In genomic region chr9:5893591-5894236, GRCh38 we compare ENCODE assay signal across 21 cellular contexts. TPM values are rescaled to one million over a fixed set of nuclear protein-coding genes. Genes with fewer than 3 reads are reported as not detected.
A peak's percentile ranks its signal among the peaks of the same experiment; 100 is the strongest.
DNase-seq lines count a peak whose midpoint lies in the region; ATAC-seq and TF ChIP-seq lines count a peak whose summit lies in the region.
"Had no signal": no experiment of that assay in that cellular context is flagged by ENCODE, and none has a peak within 500 bp of the region (broad histone marks: within the 10 kb centered on the region; RNA-seq: fewer than 3 reads in every experiment).

No MANE protein-coding gene starts in this region.

- no peak overlapping the region for H3K27ac ChIP-seq in liver (ENCODE audit: low read depth in 1 of 2, low read length in 2 of 2)
- H3K27ac ChIP-seq: RWPE1 had no signal

- CTCF ChIA-PET in HEK293T (lab: Yijun Ruan, JAX): no interaction called here

- no peak overlapping the region for H3K9ac ChIP-seq in liver (ENCODE audit: low read depth in 1 of 2, low read length in 2 of 2)

- no peaks in the 10 kb centered on the region for H3K27me3 ChIP-seq in liver (ENCODE audit: control insufficient read depth in 4 of 4, insufficient read depth in 4 of 4, low read length in 3 of 4)

- no peaks in the 10 kb centered on the region for H3K9me3 ChIP-seq in liver (ENCODE audit: control insufficient read depth in 4 of 4, low read length in 3 of 4)
- H3K9me3 ChIP-seq: Caco-2 had no signal

- WGBS in liver: 44% methylated on average over 13 of the region's 13 CpGs

- H3K4me3 ChIP-seq in choroid plexus epithelial cell (ENCODE audit: low read depth, low read length) (no peak overlapping the region), liver (ENCODE audit: low read depth in 1 of 3, low read length in 3 of 3) (no peak overlapping the region)

- peak; percentile 70 for DNase-seq in DMS53 treated with DMSO at 0.1 percent for 48 hours (lab: John Stamatoyannopoulos, UW; ENCODE audit: unreplicated experiment)
- DNase-seq in NCI-H146 treated with DMSO at 0.1 percent for 48 hours (lab: John Stamatoyannopoulos, UW; ENCODE audit: unreplicated experiment): peak; percentile 62
- DNase-seq in choroid plexus epithelial cell (ENCODE audit: low read depth): peak; percentile 23
- DNase-seq in stimulated activated naive CD4-positive, alpha-beta T cell treated with Interleukin-2 at 50 U/mL for 16 hours (lab: John Stamatoyannopoulos, UW): no peak
- DNase-seq in NK-92 treated with Interleukin-12 subunit alpha and Interleukin-12 subunit beta, amount 100 ng/mL, for 24 hours (lab: John Stamatoyannopoulos, UW): no peak
- DNase-seq in HEK293T (ENCODE audit: extremely low spot score): no peak
- DNase-seq: Caco-2; CD4-positive, CD25-positive, alpha-beta regulatory T cell; DMS 273 treated with DMSO at 0.1 percent for 48 hours; GOT3; HCEC 1CT; Karpas-422; NCI-H2029; NCI-H226; NCI-H524; T-cell had no signal

- ATAC-seq in HG02852 (IDR thresholded peaks at IDR 0.05; ENCODE audit: unreplicated experiment): no peak
- ATAC-seq: T-cell had no signal

- no peak for TF ChIP-seq CTCF in choroid plexus epithelial cell (conservative IDR thresholded peaks at IDR 0.05; ENCODE audit: low read depth, low read length)
- TF ChIP-seq CTCF in liver (IDR thresholded peaks at IDR 0.05; ENCODE audit: low read depth, low read length, missing input control): no peak

- H3K36me3 ChIP-seq in liver (ENCODE audit: control insufficient read depth in 4 of 4, insufficient read depth in 3 of 4, low read depth in 1 of 4, low read length in 3 of 4): peaks cover 0 to 4% (median 0%) of the 10 kb centered on the region in 4 donors

- TF ChIP-seq RAD21 in liver (IDR thresholded peaks at IDR 0.05): peak; percentile 49 to 71

- POLR2A ChIA-PET in HEK293T (lab: Yijun Ruan, JAX): no interaction called here

- peaks cover 3 to 17% (median 8%) of the 10 kb centered on the region in 4 donors for H3K4me1 ChIP-seq in liver (ENCODE audit: control insufficient read depth in 4 of 4, insufficient read depth in 4 of 4, low read length in 3 of 4)
- H3K4me1 ChIP-seq: Caco-2 had no signal

TF ChIP-seq in liver, 16 proteins besides CTCF, POLR2A, EP300 and RAD21 (continues in another document):
- TF ChIP-seq EGR1 (IDR thresholded peaks at IDR 0.05; ENCODE audit: low read depth in 2 of 2) (no peak), RXRA (IDR thresholded peaks at IDR 0.05) (peak; percentile 84 to 88), FOXA1 (IDR thresholded peaks at IDR 0.05) (peak; percentile 58), FOXA2 (IDR thresholded peaks at IDR 0.05) (peak; percentile 15), JUND (IDR thresholded peaks at IDR 0.05) (peak in 1 of 2 donors; percentile 41), YY1 (IDR thresholded peaks at IDR 0.05) (peak; percentile 93), HNF4G (IDR thresholded peaks at IDR 0.05) (peak; percentile 79), SP1 (IDR thresholded peaks at IDR 0.05) (peak; percentile 95)
- TF ChIP-seq, protein P1, sequence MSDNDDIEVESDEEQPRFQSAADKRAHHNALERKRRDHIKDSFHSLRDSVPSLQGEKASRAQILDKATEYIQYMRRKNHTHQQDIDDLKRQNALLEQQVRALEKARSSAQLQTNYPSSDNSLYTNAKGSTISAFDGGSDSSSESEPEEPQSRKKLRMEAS (IDR thresholded peaks at IDR 0.05): peak; percentile 42
- TF ChIP-seq, protein P2, sequence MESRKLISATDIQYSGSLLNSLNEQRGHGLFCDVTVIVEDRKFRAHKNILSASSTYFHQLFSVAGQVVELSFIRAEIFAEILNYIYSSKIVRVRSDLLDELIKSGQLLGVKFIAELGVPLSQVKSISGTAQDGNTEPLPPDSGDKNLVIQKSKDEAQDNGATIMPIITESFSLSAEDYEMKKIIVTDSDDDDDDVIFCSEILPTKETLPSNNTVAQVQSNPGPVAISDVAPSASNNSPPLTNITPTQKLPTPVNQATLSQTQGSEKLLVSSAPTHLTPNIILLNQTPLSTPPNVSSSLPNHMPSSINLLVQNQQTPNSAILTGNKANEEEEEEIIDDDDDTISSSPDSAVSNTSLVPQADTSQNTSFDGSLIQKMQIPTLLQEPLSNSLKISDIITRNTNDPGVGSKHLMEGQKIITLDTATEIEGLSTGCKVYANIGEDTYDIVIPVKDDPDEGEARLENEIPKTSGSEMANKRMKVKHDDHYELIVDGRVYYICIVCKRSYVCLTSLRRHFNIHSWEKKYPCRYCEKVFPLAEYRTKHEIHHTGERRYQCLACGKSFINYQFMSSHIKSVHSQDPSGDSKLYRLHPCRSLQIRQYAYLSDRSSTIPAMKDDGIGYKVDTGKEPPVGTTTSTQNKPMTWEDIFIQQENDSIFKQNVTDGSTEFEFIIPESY (IDR thresholded peaks at IDR 0.05): no peak
- TF ChIP-seq, protein P3, sequence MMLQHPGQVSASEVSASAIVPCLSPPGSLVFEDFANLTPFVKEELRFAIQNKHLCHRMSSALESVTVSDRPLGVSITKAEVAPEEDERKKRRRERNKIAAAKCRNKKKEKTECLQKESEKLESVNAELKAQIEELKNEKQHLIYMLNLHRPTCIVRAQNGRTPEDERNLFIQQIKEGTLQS (IDR thresholded peaks at IDR 0.05): no peak

TF ChIP-seq in HEK293T, 16 proteins besides CTCF, POLR2A, EP300 and RAD21:
- no peak for TF ChIP-seq ELF4 (IDR thresholded peaks at IDR 0.05)
- TF ChIP-seq HDGF (IDR thresholded peaks at IDR 0.05; ENCODE audit: borderline replicate concordance): no peak
- TF ChIP-seq FOXK2 (IDR thresholded peaks at IDR 0.05): no peak
- TF ChIP-seq, protein P4, sequence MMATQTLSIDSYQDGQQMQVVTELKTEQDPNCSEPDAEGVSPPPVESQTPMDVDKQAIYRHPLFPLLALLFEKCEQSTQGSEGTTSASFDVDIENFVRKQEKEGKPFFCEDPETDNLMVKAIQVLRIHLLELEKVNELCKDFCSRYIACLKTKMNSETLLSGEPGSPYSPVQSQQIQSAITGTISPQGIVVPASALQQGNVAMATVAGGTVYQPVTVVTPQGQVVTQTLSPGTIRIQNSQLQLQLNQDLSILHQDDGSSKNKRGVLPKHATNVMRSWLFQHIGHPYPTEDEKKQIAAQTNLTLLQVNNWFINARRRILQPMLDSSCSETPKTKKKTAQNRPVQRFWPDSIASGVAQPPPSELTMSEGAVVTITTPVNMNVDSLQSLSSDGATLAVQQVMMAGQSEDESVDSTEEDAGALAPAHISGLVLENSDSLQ (IDR thresholded peaks at IDR 0.05): no peak
- no peak for TF ChIP-seq ARNT (IDR thresholded peaks at IDR 0.05)
- no peak for TF ChIP-seq SUZ12 (IDR thresholded peaks at IDR 0.05)
- TF ChIP-seq ZNF384 (IDR thresholded peaks at IDR 0.05): no peak
- TF ChIP-seq BHLHE40 (IDR thresholded peaks at IDR 0.05; ENCODE audit: borderline replicate concordance): no peak
- TF ChIP-seq TARDBP (IDR thresholded peaks at IDR 0.05): no peak
- no peak for TF ChIP-seq FOXA1 (IDR thresholded peaks at IDR 0.05)
- no peak for TF ChIP-seq CTBP1 (IDR thresholded peaks at IDR 0.05; ENCODE audit: borderline replicate concordance)
- TF ChIP-seq L3MBTL2 (conservative IDR thresholded peaks at IDR 0.05): no peak
- TF ChIP-seq LEF1 (IDR thresholded peaks at IDR 0.05; ENCODE audit: borderline replicate concordance): no peak
- no peak for TF ChIP-seq FOXM1 (IDR thresholded peaks at IDR 0.05; ENCODE audit: borderline replicate concordance)
- TF ChIP-seq SP1 (IDR thresholded peaks at IDR 0.05): no peak
- no peak for TF ChIP-seq NFRKB (IDR thresholded peaks at IDR 0.05)

RNA-seq across cellular contexts. Expression of gene MLANA, which starts 3.0 kb away (rescaled TPM):
- under 1 TPM; 0.05 to 0.25 TPM for total RNA-seq in liver
- polyA plus RNA-seq in liver: under 1 TPM; 0.07 to 0.29 TPM
- total RNA-seq: Caco-2; CD4-positive, CD25-positive, alpha-beta regulatory T cell; MCF 10A; T-cell had no signal
- polyA plus RNA-seq: BJ had no signal

Comparison
In these comparisons a context has a peak if more than half of its experiments do, and no peak if none do; other contexts are left out.
1. DNase-seq: peak in DMS53 treated with DMSO at 0.1 percent for 48 hours (single experiment), NCI-H146 treated with DMSO at 0.1 percent for 48 hours (single experiment) and choroid plexus epithelial cell (single experiment); none in stimulated activated naive CD4-positive, alpha-beta T cell treated with Interleukin-2 at 50 U/mL for 16 hours (single experiment), NK-92 treated with Interleukin-12 subunit alpha and Interleukin-12 subunit beta, amount 100 ng/mL, for 24 hours (single experiment) and HEK293T (single experiment).